In the genomic region with DNA sequence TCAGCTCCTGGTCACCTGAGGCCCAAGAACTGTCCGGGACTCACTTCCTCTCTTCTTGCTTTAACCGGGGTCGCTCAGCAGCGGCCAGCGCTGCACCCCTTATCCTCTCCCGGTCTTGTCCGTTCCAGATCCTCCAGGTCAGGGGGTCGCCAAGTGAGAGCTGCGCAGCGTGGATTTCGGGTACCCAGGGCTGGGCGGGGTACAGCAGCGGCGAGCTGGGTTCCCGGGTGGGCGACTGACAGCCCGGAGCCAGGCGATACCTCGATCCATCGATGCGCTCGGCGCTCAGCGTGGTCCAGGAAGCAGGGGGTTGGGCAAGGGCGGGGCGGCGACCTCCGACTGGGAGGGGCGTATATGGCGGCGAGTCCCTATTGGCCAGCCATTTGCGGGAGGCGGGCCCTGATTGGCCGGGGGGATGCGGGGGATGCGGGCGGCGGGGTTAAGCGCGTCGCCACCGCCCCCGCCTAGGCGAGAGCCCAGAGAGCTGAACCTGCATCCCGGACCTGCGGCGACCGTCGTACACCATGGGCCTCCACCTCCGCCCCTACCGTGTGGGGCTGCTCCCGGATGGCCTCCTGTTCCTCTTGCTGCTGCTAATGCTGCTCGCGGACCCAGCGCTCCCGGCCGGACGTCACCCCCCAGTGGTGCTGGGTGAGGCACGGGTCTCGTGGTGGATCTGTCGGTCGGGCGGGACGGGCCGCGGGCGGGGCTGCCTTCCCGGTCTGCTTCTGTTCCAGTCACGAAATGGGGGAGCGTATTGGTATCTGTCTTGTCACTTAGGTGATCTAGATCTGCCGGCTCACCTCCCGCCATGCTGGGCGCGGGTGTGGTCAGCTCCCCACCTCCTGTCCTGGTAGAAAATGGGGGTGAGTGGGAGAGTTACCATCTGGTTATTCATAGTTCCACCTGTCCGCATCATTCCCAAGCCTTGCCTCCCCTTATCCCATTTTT, we compare ENCODE assay signal across 8 cellular contexts. TPM values are rescaled to one million over a fixed set of nuclear protein-coding genes. Genes with fewer than 3 reads are reported as not detected.
DNase-seq lines count a peak whose midpoint lies in the region; ATAC-seq and TF ChIP-seq lines count a peak whose summit lies in the region.

A gene with protein sequence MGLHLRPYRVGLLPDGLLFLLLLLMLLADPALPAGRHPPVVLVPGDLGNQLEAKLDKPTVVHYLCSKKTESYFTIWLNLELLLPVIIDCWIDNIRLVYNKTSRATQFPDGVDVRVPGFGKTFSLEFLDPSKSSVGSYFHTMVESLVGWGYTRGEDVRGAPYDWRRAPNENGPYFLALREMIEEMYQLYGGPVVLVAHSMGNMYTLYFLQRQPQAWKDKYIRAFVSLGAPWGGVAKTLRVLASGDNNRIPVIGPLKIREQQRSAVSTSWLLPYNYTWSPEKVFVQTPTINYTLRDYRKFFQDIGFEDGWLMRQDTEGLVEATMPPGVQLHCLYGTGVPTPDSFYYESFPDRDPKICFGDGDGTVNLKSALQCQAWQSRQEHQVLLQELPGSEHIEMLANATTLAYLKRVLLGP (plus strand): TSS at position 471 of the 951 bp plus-strand sequence. CDS start 54 bp downstream, at position 525.

- peaks cover 2% of the 10 kb centered on the region for H3K36me3 Mint-ChIP-seq in chondrocyte (ENCODE audit: low read depth)

- no peaks in the 10 kb centered on the region for H3K9me3 Mint-ChIP-seq in chondrocyte (ENCODE audit: low read depth)

- H3K27me3 Mint-ChIP-seq in chondrocyte (ENCODE audit: low read depth), result no peaks in the 10 kb centered on the region

- TF ChIP-seq CTCF in AG04450 (IDR thresholded peaks at IDR 0.05; ENCODE audit: low read depth, low read length) (no peak), chondrocyte (IDR thresholded peaks at IDR 0.05) (no peak)

- H3K27ac Mint-ChIP-seq in chondrocyte (ENCODE audit: unreplicated experiment), result peak within 1 kb of the TSS; percentile 80

- peak within 1 kb of the TSS; percentile 95 for H3K4me3 ChIP-seq in AG04450 (ENCODE audit: low read depth, low read length)

- H3K9me3 ChIP-seq in AG04450 (ENCODE audit: control insufficient read depth, insufficient read depth, low read length), result peaks cover 3% of the 10 kb centered on the region; the same call in 1 of the 2 replicates

- POLR2A ChIA-PET in AG04450 (lab: Yijun Ruan, JAX), result interaction anchor here (0.8 kb wide), 1 partner anchor 19 kb away, joined by 3 read pairs; no protein-coding TSS in a partner anchor

- H3K4me1 Mint-ChIP-seq in chondrocyte (ENCODE audit: low read depth), result peaks cover 31% of the 10 kb centered on the region

- peak; percentile 60 for ATAC-seq in GM18861 (IDR thresholded peaks at IDR 0.05; ENCODE audit: unreplicated experiment)
- peak; percentile 83 for ATAC-seq in HG03066 (IDR thresholded peaks at IDR 0.05; ENCODE audit: low read depth, unreplicated experiment)

- DNase-seq in AG04450 (ENCODE audit: low read depth, low spot score) (peak; percentile 88), NCI-H345 (lab: John Stamatoyannopoulos, UW) (peak; percentile 87), chondrocyte (ENCODE audit: low spot score) (peak; percentile 98), kidney tubule cell (ENCODE audit: low spot score) (peak; percentile 93)
- DNase-seq in activated CD4-positive, alpha-beta T cell treated with anti-CD3 and anti-CD28 coated beads for 1 hour, result peak; percentile 94
- peak; percentile 94 to 95 for DNase-seq in stimulated activated CD4-positive, alpha-beta T cell treated with anti-CD3 and anti-CD28 coated beads, Interleukin-15, amount 100 ng/mL, for 48 hours (ENCODE audit: low read depth in 2 of 2)

- H3K27ac ChIP-seq in AG04450 (ENCODE audit: low read depth, low read length), result no peak within 1 kb of the TSS

- CTCF ChIA-PET in AG04450 (lab: Charles Lee), result interaction anchor here (1.8 to 2.7 kb wide), 2 partner anchors 16 to 19 kb away, joined by 8 to 10 read pairs; a partner anchor contains a TSS

- H3K27me3 ChIP-seq in AG04450 (ENCODE audit: control insufficient read depth, insufficient read depth, low read length), result no peaks in the 10 kb centered on the region

- H3K4me3 Mint-ChIP-seq in chondrocyte (ENCODE audit: unreplicated experiment), result peak within 1 kb of the TSS; percentile 100

RNA-seq across cellular contexts. Expression of the gene that starts here (rescaled TPM):
- 15.7 and 18.7 TPM in 2 replicates for polyA plus RNA-seq in AG04450 (2011; rRNA removed)
- 9.6 and 14.9 TPM in 2 replicates for polyA minus RNA-seq in AG04450 (2011; rRNA and poly(A)+ RNA removed)
- 24.5 to 29.6 TPM (median 28.0 TPM) in 3 replicates for total RNA-seq in chondrocyte
